1 cellular context compared by ENCODE assay signal in genomic region chr1:45010855-45011811, GRCh38.
A peak's percentile ranks its signal among the peaks of the same experiment; 100 is the strongest.
TF ChIP-seq lines count a peak whose summit lies in the region.

Gene HECTD3 (minus strand): TSS chr1:45011324. CDS start chr1:45011257, 67 bp downstream.

TF ChIP-seq in H1, 55 proteins besides CTCF, POLR2A, EP300 and RAD21:
- peak; percentile 98 for TF ChIP-seq CHD7 (IDR thresholded peaks at IDR 0.05; ENCODE audit: insufficient replicate concordance, low read length)
- TF ChIP-seq KDM4A (IDR thresholded peaks at IDR 0.05; ENCODE audit: low read depth, low read length, severe bottlenecking), result peak; percentile 94
- peak; percentile 25; the same call in 1 of the 2 replicates for TF ChIP-seq TAF1 (IDR thresholded peaks at IDR 0.05; ENCODE audit: low read depth, low read length)
- no peak for TF ChIP-seq CREB1 (IDR thresholded peaks at IDR 0.05)
- TF ChIP-seq MAX (IDR thresholded peaks at IDR 0.05), result no peak
- TF ChIP-seq RBBP5 (IDR thresholded peaks at IDR 0.05; ENCODE audit: borderline replicate concordance, low read depth, low read length), result 0 out of 2 replicates have a peak, but pooled peaks have one; percentile 42
- no peak for TF ChIP-seq SP4 (IDR thresholded peaks at IDR 0.05; ENCODE audit: low read length)
- TF ChIP-seq SIN3A (conservative IDR thresholded peaks at IDR 0.05 in 1 of 2, IDR thresholded peaks at IDR 0.05 in 1 of 2; ENCODE audit: low read depth in 1 of 2, low read length in 2 of 2), result peak; percentile 89 to 93; a peak in 3 of 4 replicates
- TF ChIP-seq PHF8 (conservative IDR thresholded peaks at IDR 0.05; ENCODE audit: low read depth, low read length), result peak; percentile 43; the same call in 1 of the 2 replicates
- TF ChIP-seq MAFK (IDR thresholded peaks at IDR 0.05; ENCODE audit: low read depth, low read length), result peak; percentile 83
- TF ChIP-seq TCF12 (IDR thresholded peaks at IDR 0.05; ENCODE audit: low read depth, low read length), result no peak
